ENCODE assay signal across 22 cellular contexts in the genomic region with DNA sequence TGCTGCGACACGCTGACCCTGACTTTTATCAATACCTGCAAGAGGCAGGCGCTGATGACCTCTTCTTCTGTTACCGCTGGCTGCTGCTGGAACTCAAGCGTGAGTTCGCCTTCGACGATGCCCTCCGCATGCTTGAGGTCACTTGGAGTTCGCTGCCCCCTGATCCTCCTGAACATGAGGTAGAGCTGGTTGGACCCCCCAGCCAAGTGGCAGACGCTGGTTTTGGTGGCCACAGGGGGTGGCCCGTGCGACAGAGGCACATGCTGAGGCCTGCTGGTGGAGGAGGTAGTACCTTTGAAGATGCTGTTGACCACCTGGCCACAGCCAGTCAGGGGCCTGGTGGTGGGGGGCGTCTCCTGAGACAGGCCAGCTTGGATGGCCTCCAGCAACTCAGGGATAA.
"Had no signal": no experiment of that assay in that cellular context is flagged by ENCODE, and none has a peak within 500 bp of the region (broad histone marks: within the 10 kb centered on the region; RNA-seq: fewer than 3 reads in every experiment).

No MANE protein-coding gene starts in this region.

- ATAC-seq: HepG2 had no signal

- H3K4me3 ChIP-seq: MG63 had no signal

- DNase-seq: IMR-90, Karpas-422, KG1, MG63, NCI-H1092, NCI-H1105 treated with DMSO at 0.1 percent for 48 hours, NCI-H1417 treated with DMSO at 0.1 percent for 48 hours, NCI-H146, NCI-H1694 treated with DMSO at 0.1 percent for 48 hours, NCI-H1930, NCI-H2081, NCI-H2107, NCI-H226, NCI-H446, NCI-H510A, NCI-H524 treated with DMSO at 0.1 percent for 48 hours, NCI-H69, NCI-H774, RPMI8226, SHP77, SK-N-SH had no signal

- H3K9me3 ChIP-seq: MG63, SK-N-SH had no signal

- H3K27me3 ChIP-seq: MG63 had no signal
